In the genomic region with DNA sequence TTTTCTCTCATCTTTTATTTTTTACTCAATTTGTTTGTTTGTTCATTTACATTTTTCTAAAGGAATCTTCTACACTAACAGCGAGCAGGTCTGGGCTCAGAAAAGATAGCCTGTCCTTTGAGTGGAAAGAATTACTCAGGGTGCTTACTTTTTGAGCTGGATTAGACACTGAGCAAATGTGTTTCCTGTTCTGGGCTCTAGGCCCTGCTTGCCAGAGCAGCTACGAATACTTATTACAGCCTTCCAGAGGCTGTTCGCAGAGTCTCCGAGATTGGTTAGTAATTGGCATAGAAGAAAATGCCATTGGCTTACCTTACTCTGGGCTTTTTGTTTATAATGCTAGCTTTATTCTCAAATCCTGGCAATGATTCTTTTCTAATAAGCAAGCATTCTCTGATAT, we compare ENCODE assay signal across 14 cellular contexts.
"Had no signal": no experiment of that assay in that cellular context is flagged by ENCODE, and none has a peak within 500 bp of the region (broad histone marks: within the 10 kb centered on the region; RNA-seq: fewer than 3 reads in every experiment).

No MANE protein-coding gene starts in this region.

- H3K9me3 ChIP-seq: psoas muscle, spleen had no signal

- DNase-seq: activated CD4-positive, alpha-beta T cell treated with anti-CD3 and anti-CD28 coated beads for 4 hours; activated CD8-positive, alpha-beta memory T cell treated with anti-CD3 and anti-CD28 coated beads for 24 hours; activated naive CD4-positive, alpha-beta T cell treated with anti-CD3 and anti-CD28 coated beads, Interleukin-2, amount 50 U/mL, for 16 hours; amniotic stem cell; cortex of kidney; effector CD8-positive, alpha-beta T cell; foreskin melanocyte; islet precursor cell; mesendoderm; psoas muscle; spleen; stimulated activated CD4-positive, alpha-beta T cell treated with anti-CD3 and anti-CD28 coated beads, Interleukin-1b, Interleukin-23, amount 100 ng/mL, for 48 hours had no signal

- H3K36me3 ChIP-seq: spleen had no signal

- ATAC-seq: left lobe of liver, psoas muscle, sciatic nerve had no signal

- H3K27ac ChIP-seq: psoas muscle, spleen had no signal

- H3K4me3 ChIP-seq: psoas muscle, spleen had no signal

- H3K4me1 ChIP-seq: psoas muscle had no signal
